ENCODE assay signal across 26 cellular contexts in genomic region chr6:23266536-23266935, GRCh38.
"Had no signal": no experiment of that assay in that cellular context is flagged by ENCODE, and none has a peak within 500 bp of the region (broad histone marks: within the 10 kb centered on the region; RNA-seq: fewer than 3 reads in every experiment).

No MANE protein-coding gene starts in this region.

- H3K27me3 ChIP-seq: hepatocyte, pancreas, suprapubic skin, tibial artery, uterus had no signal

- H3K36me3 ChIP-seq: left ventricle myocardium inferior, pancreas, prostate gland, suprapubic skin, thoracic aorta, tibial artery, uterus had no signal

- DNase-seq: islet precursor cell; left ventricle myocardium inferior; midbrain; mucosa of descending colon; naive thymus-derived CD4-positive, alpha-beta T cell; nucleus accumbens; pancreas; posterior cingulate gyrus; retina; right cardiac atrium; stimulated activated CD4-positive, alpha-beta T cell treated with anti-CD3 and anti-CD28 coated beads, Interleukin-12 subunit alpha, Interleukin-12 subunit beta, amount 100 ng/mL, for 4 hours; stimulated activated CD4-positive, alpha-beta T cell treated with anti-CD3 and anti-CD28 coated beads, Interleukin-15, amount 100 ng/mL, for 24 hours; stimulated activated CD4-positive, alpha-beta T cell treated with anti-CD3 and anti-CD28 coated beads, Interleukin-2, amount 100 ng/mL, for 24 hours; stimulated activated CD4-positive, alpha-beta T cell treated with anti-CD3 and anti-CD28 coated beads, Interleukin-4, amount 100 ng/mL, for 1 hour; stimulated activated naive CD4-positive, alpha-beta T cell; tibial artery; uterus had no signal

- H3K9me3 ChIP-seq: left ventricle myocardium inferior, mucosa of descending colon, pancreas, prostate gland, suprapubic skin, thoracic aorta, tibial artery, uterus had no signal

- H3K27ac ChIP-seq: hepatocyte, left ventricle myocardium inferior, pancreas, prostate gland, skin epidermis, suprapubic skin, thoracic aorta, tibial artery, uterus had no signal

- H3K4me1 ChIP-seq: left ventricle myocardium inferior, pancreas, prostate gland, suprapubic skin, uterus had no signal

- H3K4me3 ChIP-seq: hepatocyte, left ventricle myocardium inferior, lung, mucosa of descending colon, pancreas, prostate gland, skin epidermis, suprapubic skin, thoracic aorta, tibial artery, uterus had no signal

- ATAC-seq: mucosa of descending colon; naive thymus-derived CD4-positive, alpha-beta T cell; natural killer cell treated with Interleukin-12 subunit alpha and Interleukin-12 subunit beta and Interleukin-15 and Interleukin-18, amount 100 ng/mL, for 72 hours; pancreas; right cardiac atrium; sciatic nerve; stimulated activated effector memory CD8-positive, alpha-beta T cell treated with anti-CD3 and anti-CD28 coated beads, Interleukin-12 subunit alpha, Interleukin-12 subunit beta, amount 100 ng/mL, for 72 hours had no signal
